10 cellular contexts compared by ENCODE assay signal in genomic region chrX:126165721-126166401, GRCh38. TPM values are rescaled to one million over a fixed set of nuclear protein-coding genes. Genes with fewer than 3 reads are reported as not detected.
DNase-seq lines count a peak whose midpoint lies in the region; ATAC-seq, FAIRE-seq and TF ChIP-seq lines count a peak whose summit lies in the region.
"Had no signal": no experiment of that assay in that cellular context is flagged by ENCODE, and none has a peak within 500 bp of the region (broad histone marks: within the 10 kb centered on the region; RNA-seq: fewer than 3 reads in every experiment).

Gene DCAF12L2 (minus strand): TSS chrX:126166289. CDS start chrX:126165924, 365 bp downstream.

- no peak for FAIRE-seq in H54 (lab: Jason Lieb, UNC)

- H2AFZ ChIP-seq in parathyroid adenoma, result peak within 1 kb of the TSS; percentile 74

- H3K36me3 Mint-ChIP-seq in activated T-helper 2 cell treated with anti-CD3 and anti-CD28 coated beads, Interferon-gamma antibody, Interleukin-2, Interleukin-4, amounts not matched to agents 10 μg/mL and 5 μg/mL and 100 μg/mL, durations not matched to agents 14 hours and 24 hours and 36 hours (ENCODE audit: low read depth), result no peaks in the 10 kb centered on the region

- no peaks in the 10 kb centered on the region for H3K79me2 ChIP-seq in parathyroid adenoma

- no peak within 1 kb of the TSS for H3K4me3 Mint-ChIP-seq in activated T-helper 2 cell treated with anti-CD3 and anti-CD28 coated beads, Interferon-gamma antibody, Interleukin-2, Interleukin-4, amounts not matched to agents 10 μg/mL and 5 μg/mL and 100 μg/mL, durations not matched to agents 14 hours and 24 hours and 36 hours (ENCODE audit: low read depth)

- no peak within 1 kb of the TSS for H3K9ac ChIP-seq in parathyroid adenoma

- H3K36me3 ChIP-seq in parathyroid adenoma (ENCODE audit: control insufficient read depth, insufficient read depth, low read length), result no peaks in the 10 kb centered on the region

- H3K27me3 Mint-ChIP-seq in activated T-helper 2 cell treated with anti-CD3 and anti-CD28 coated beads, Interferon-gamma antibody, Interleukin-2, Interleukin-4, amounts not matched to agents 10 μg/mL and 5 μg/mL and 100 μg/mL, durations not matched to agents 14 hours and 24 hours and 36 hours (ENCODE audit: low read depth), result peaks cover 2% of the 10 kb centered on the region

- no peak for TF ChIP-seq POLR2A in H54 (IDR thresholded peaks at IDR 0.05; ENCODE audit: low read depth, low read length)

- H3K27ac ChIP-seq in parathyroid adenoma, result peak within 1 kb of the TSS; percentile 4

- peaks cover 2% of the 10 kb centered on the region for H3K4me1 Mint-ChIP-seq in activated T-helper 2 cell treated with anti-CD3 and anti-CD28 coated beads, Interferon-gamma antibody, Interleukin-2, Interleukin-4, amounts not matched to agents 10 μg/mL and 5 μg/mL and 100 μg/mL, durations not matched to agents 14 hours and 24 hours and 36 hours (ENCODE audit: low read depth)

- H3K4me2 ChIP-seq in parathyroid adenoma (ENCODE audit: low read length), result peak within 1 kb of the TSS; percentile 49

- no peaks in the 10 kb centered on the region for H3K9me3 ChIP-seq in parathyroid adenoma (ENCODE audit: control insufficient read depth, low read length)

- peak within 1 kb of the TSS; percentile 37 for H3K4me3 ChIP-seq in parathyroid adenoma (ENCODE audit: low read depth, low read length)

- no peak for TF ChIP-seq CTCF in parathyroid adenoma (IDR thresholded peaks at IDR 0.05)

- in situ Hi-C loops in G401 (cut with HindIII; ENCODE audit: low sequenced_read_pairs), result no loop called here

- ATAC-seq in Right ventricle myocardium superior (ENCODE audit: poor library complexity) (no peak), HG03521 (IDR thresholded peaks at IDR 0.05; ENCODE audit: unreplicated experiment) (no peak)

- DNase-seq in G401 (ENCODE audit: low spot score) (peak; percentile 3), NCI-H69 (lab: John Stamatoyannopoulos, UW) (peak; percentile 8), Right ventricle myocardium superior (peak; percentile 39), AG08395 (ENCODE audit: low spot score) (no peak), H54 (ENCODE audit: insufficient read length, low spot score) (no peak)
- DNase-seq in activated T-helper 2 cell treated with anti-CD3 and anti-CD28 coated beads, Interferon-gamma antibody, Interleukin-2, Interleukin-4, amounts not matched to agents 10 μg/mL and 5 μg/mL and 100 μg/mL, durations not matched to agents 14 hours and 24 hours and 36 hours (ENCODE audit: low spot score), result no peak
- DNase-seq: cortex of kidney, NCI-H1048 had no signal

- no peaks in the 10 kb centered on the region for H3K27me3 ChIP-seq in parathyroid adenoma (ENCODE audit: control insufficient read depth, insufficient read depth, low read length)

- intact Hi-C loops in Right ventricle myocardium superior (cut with DNase I), result no loop called here
- intact Hi-C loops in activated T-helper 2 cell treated with anti-CD3 and anti-CD28 coated beads, Interferon-gamma antibody, Interleukin-2, Interleukin-4, amounts not matched to agents 10 μg/mL and 5 μg/mL and 100 μg/mL, durations not matched to agents 14 hours and 24 hours and 36 hours (cut with micrococcal nuclease), result no loop called here

- no peak within 1 kb of the TSS for H3K27ac Mint-ChIP-seq in activated T-helper 2 cell treated with anti-CD3 and anti-CD28 coated beads, Interferon-gamma antibody, Interleukin-2, Interleukin-4, amounts not matched to agents 10 μg/mL and 5 μg/mL and 100 μg/mL, durations not matched to agents 14 hours and 24 hours and 36 hours

- no peaks in the 10 kb centered on the region for H3K9me3 Mint-ChIP-seq in activated T-helper 2 cell treated with anti-CD3 and anti-CD28 coated beads, Interferon-gamma antibody, Interleukin-2, Interleukin-4, amounts not matched to agents 10 μg/mL and 5 μg/mL and 100 μg/mL, durations not matched to agents 14 hours and 24 hours and 36 hours

- no peaks in the 10 kb centered on the region for H3K4me1 ChIP-seq in parathyroid adenoma

RNA-seq across cellular contexts. Expression of gene DCAF12L2, which starts in this region (rescaled TPM):
- not detected in 2 replicates for total RNA-seq in G401 (2014; rRNA removed; shearing (Covaris generic))
- total RNA-seq in Right ventricle myocardium superior, result not detected
- total RNA-seq in activated T-helper 2 cell treated with anti-CD3 and anti-CD28 coated beads, Interferon-gamma antibody, Interleukin-2, Interleukin-4, amounts not matched to agents 10 μg/mL and 5 μg/mL and 100 μg/mL, durations not matched to agents 14 hours and 24 hours and 36 hours, result not detected in 2 replicates

Comparison
In these comparisons a context has a peak if more than half of its experiments do, and no peak if none do; other contexts are left out.
1. Peak in DNase-seq in G401; RNA of the gene not detected or under 1 TPM.
2. Peak in DNase-seq in Right ventricle myocardium superior; RNA of the gene not detected or under 1 TPM.